15 cellular contexts compared by ENCODE assay signal in genomic region chr2:195662138-195662537, GRCh38. TPM values are rescaled to one million over a fixed set of nuclear protein-coding genes. Genes with fewer than 3 reads are reported as not detected.
A peak's percentile ranks its signal among the peaks of the same experiment; 100 is the strongest.
DNase-seq lines count a peak whose midpoint lies in the region; ATAC-seq and FAIRE-seq lines count a peak whose summit lies in the region.
"Had no signal": no experiment of that assay in that cellular context is flagged by ENCODE, and none has a peak within 500 bp of the region (broad histone marks: within the 10 kb centered on the region; RNA-seq: fewer than 3 reads in every experiment).

No MANE protein-coding gene starts in this region.

- FAIRE-seq in GM19239 (lab: Jason Lieb, UNC): no peak
- FAIRE-seq: H1, HTR-8/SVneo had no signal

- no peaks in the 10 kb centered on the region for H3K27me3 ChIP-seq in MG63
- H3K27me3 ChIP-seq: heart right ventricle, spleen had no signal

- H3K4me3 Mint-ChIP-seq in activated T-cell treated with anti-CD3 and anti-CD28 coated beads, Interleukin-2, amount 50 U/mL, for 24 hours: no peak overlapping the region
- no peak overlapping the region for H3K4me3 Mint-ChIP-seq in activated naive CD8-positive, alpha-beta T cell treated with anti-CD3 and anti-CD28 coated beads for 36 hours
- H3K4me3 Mint-ChIP-seq in stimulated activated effector memory CD8-positive, alpha-beta T cell treated with anti-CD3 and anti-CD28 coated beads, Interleukin-12 subunit alpha, Interleukin-12 subunit beta, amount 100 ng/mL, for 72 hours: no peak overlapping the region

- H3K27ac Mint-ChIP-seq in activated T-cell treated with anti-CD3 and anti-CD28 coated beads, Interleukin-2, amount 50 U/mL, for 24 hours: peak overlapping the region; percentile 87
- H3K27ac Mint-ChIP-seq in activated naive CD8-positive, alpha-beta T cell treated with anti-CD3 and anti-CD28 coated beads for 36 hours: peak overlapping the region; percentile 78
- peak overlapping the region; percentile 34 for H3K27ac Mint-ChIP-seq in stimulated activated effector memory CD8-positive, alpha-beta T cell treated with anti-CD3 and anti-CD28 coated beads, Interleukin-12 subunit alpha, Interleukin-12 subunit beta, amount 100 ng/mL, for 72 hours

- H3K36me3 Mint-ChIP-seq in activated T-cell treated with anti-CD3 and anti-CD28 coated beads, Interleukin-2, amount 50 U/mL, for 24 hours (ENCODE audit: low read depth): peaks cover 36% of the 10 kb centered on the region
- H3K36me3 Mint-ChIP-seq in activated naive CD8-positive, alpha-beta T cell treated with anti-CD3 and anti-CD28 coated beads for 36 hours: peaks cover 30% of the 10 kb centered on the region
- H3K36me3 Mint-ChIP-seq in stimulated activated effector memory CD8-positive, alpha-beta T cell treated with anti-CD3 and anti-CD28 coated beads, Interleukin-12 subunit alpha, Interleukin-12 subunit beta, amount 100 ng/mL, for 72 hours: peaks cover 50% of the 10 kb centered on the region

- peaks cover 59% of the 10 kb centered on the region for H3K4me1 Mint-ChIP-seq in activated T-cell treated with anti-CD3 and anti-CD28 coated beads, Interleukin-2, amount 50 U/mL, for 24 hours (ENCODE audit: low read depth)
- peaks cover 47% of the 10 kb centered on the region for H3K4me1 Mint-ChIP-seq in activated naive CD8-positive, alpha-beta T cell treated with anti-CD3 and anti-CD28 coated beads for 36 hours
- H3K4me1 Mint-ChIP-seq in stimulated activated effector memory CD8-positive, alpha-beta T cell treated with anti-CD3 and anti-CD28 coated beads, Interleukin-12 subunit alpha, Interleukin-12 subunit beta, amount 100 ng/mL, for 72 hours: peaks cover 31% of the 10 kb centered on the region

- ATAC-seq in stimulated activated effector memory CD8-positive, alpha-beta T cell treated with anti-CD3 and anti-CD28 coated beads, Interleukin-12 subunit alpha, Interleukin-12 subunit beta, amount 100 ng/mL, for 72 hours: no peak
- ATAC-seq in HG03432 (IDR thresholded peaks at IDR 0.05; ENCODE audit: unreplicated experiment): no peak
- no peak for ATAC-seq in GM18498 (IDR thresholded peaks at IDR 0.05; ENCODE audit: unreplicated experiment)
- ATAC-seq: heart right ventricle had no signal

- no peaks in the 10 kb centered on the region for H3K27me3 Mint-ChIP-seq in activated T-cell treated with anti-CD3 and anti-CD28 coated beads, Interleukin-2, amount 50 U/mL, for 24 hours
- peaks cover 7% of the 10 kb centered on the region for H3K27me3 Mint-ChIP-seq in activated naive CD8-positive, alpha-beta T cell treated with anti-CD3 and anti-CD28 coated beads for 36 hours

- no peak overlapping the region for H3K4me3 ChIP-seq in MG63
- H3K4me3 ChIP-seq: heart right ventricle, spleen had no signal

- no peak for DNase-seq in activated T-cell treated with anti-CD3 and anti-CD28 coated beads, Interleukin-2, amount 50 U/mL, for 24 hours
- DNase-seq in activated T-cell treated with anti-CD3 and anti-CD28 coated beads for 4 hours: no peak
- DNase-seq in MG63: peak; percentile 5
- no peak for DNase-seq in activated naive CD8-positive, alpha-beta T cell treated with anti-CD3 and anti-CD28 coated beads for 36 hours
- DNase-seq in stimulated activated effector memory CD8-positive, alpha-beta T cell treated with anti-CD3 and anti-CD28 coated beads, Interleukin-12 subunit alpha, Interleukin-12 subunit beta, amount 100 ng/mL, for 72 hours (ENCODE audit: low spot score in 2 of 2): no peak
- DNase-seq in GM19239 (ENCODE audit: insufficient read length, low spot score): no peak
- DNase-seq: activated effector memory CD4-positive, alpha-beta T cell treated with anti-CD3 and anti-CD28 coated beads, Interleukin-2, amount 50 U/mL, for 16 hours; heart right ventricle; NCI-H1105; NCI-H82; spleen had no signal

- H3K36me3 ChIP-seq in MG63: peaks cover 16% of the 10 kb centered on the region
- H3K36me3 ChIP-seq: spleen had no signal

- no peaks in the 10 kb centered on the region for H3K9me3 ChIP-seq in MG63
- H3K9me3 ChIP-seq: heart right ventricle, spleen had no signal

- no peaks in the 10 kb centered on the region for H3K9me3 Mint-ChIP-seq in activated T-cell treated with anti-CD3 and anti-CD28 coated beads, Interleukin-2, amount 50 U/mL, for 24 hours
- H3K9me3 Mint-ChIP-seq in activated naive CD8-positive, alpha-beta T cell treated with anti-CD3 and anti-CD28 coated beads for 36 hours: no peaks in the 10 kb centered on the region
- no peaks in the 10 kb centered on the region for H3K9me3 Mint-ChIP-seq in stimulated activated effector memory CD8-positive, alpha-beta T cell treated with anti-CD3 and anti-CD28 coated beads, Interleukin-12 subunit alpha, Interleukin-12 subunit beta, amount 100 ng/mL, for 72 hours

RNA-seq across cellular contexts. Expression of gene SLC39A10, which starts 5.1 kb away (rescaled TPM):
- total RNA-seq in MG63 (2014; rRNA removed; shearing (Covaris generic); ENCODE audit: low replicate concordance): 22.7 and 26.0 TPM in 2 replicates
- total RNA-seq in activated naive CD8-positive, alpha-beta T cell treated with anti-CD3 and anti-CD28 coated beads for 36 hours: 10 to 100 TPM; 21.2 to 23.4 TPM

Comparison
In these comparisons a context has a peak if more than half of its experiments do, and no peak if none do; other contexts are left out.
1. H3K27ac Mint-ChIP-seq: peak in every context shown above with its lines; median percentile 87 in activated T-cell treated with anti-CD3 and anti-CD28 coated beads, Interleukin-2, amount 50 U/mL, for 24 hours; 78 in activated naive CD8-positive, alpha-beta T cell treated with anti-CD3 and anti-CD28 coated beads for 36 hours; 34 in stimulated activated effector memory CD8-positive, alpha-beta T cell treated with anti-CD3 and anti-CD28 coated beads, Interleukin-12 subunit alpha, Interleukin-12 subunit beta, amount 100 ng/mL, for 72 hours.